Comparison of ENCODE assay signal across 1 cellular context in the genomic region with DNA sequence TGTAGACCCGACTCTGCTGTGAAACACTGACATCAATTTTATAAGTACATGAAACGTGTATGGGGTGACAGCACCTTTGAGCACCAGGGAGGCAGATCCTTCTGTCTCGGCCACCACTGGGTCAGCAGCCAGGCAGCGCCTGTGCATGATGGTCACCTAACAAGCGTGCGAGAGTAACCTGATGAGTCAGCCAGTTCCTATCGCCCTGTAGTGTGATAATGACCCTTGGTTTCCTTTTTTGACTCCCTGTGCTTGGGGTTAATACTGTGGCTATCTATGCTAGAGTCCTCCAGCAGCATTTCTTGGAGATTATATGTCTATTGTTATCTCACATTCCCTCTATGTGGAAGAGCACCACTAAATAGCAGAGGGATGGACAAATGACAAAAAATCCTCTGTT.
TF ChIP-seq lines count a peak whose summit lies in the region.

No MANE protein-coding gene starts in this region.

TF ChIP-seq in K562, 482 proteins besides CTCF, POLR2A, EP300 and RAD21 (continued from another document and continues in another):
- TF ChIP-seq, protein P1, sequence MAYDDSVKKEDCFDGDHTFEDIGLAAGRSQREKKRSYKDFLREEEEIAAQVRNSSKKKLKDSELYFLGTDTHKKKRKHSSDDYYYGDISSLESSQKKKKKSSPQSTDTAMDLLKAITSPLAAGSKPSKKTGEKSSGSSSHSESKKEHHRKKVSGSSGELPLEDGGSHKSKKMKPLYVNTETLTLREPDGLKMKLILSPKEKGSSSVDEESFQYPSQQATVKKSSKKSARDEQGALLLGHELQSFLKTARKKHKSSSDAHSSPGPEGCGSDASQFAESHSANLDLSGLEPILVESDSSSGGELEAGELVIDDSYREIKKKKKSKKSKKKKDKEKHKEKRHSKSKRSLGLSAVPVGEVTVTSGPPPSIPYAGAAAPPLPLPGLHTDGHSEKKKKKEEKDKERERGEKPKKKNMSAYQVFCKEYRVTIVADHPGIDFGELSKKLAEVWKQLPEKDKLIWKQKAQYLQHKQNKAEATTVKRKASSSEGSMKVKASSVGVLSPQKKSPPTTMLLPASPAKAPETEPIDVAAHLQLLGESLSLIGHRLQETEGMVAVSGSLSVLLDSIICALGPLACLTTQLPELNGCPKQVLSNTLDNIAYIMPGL (CRISPR knock-in tag; IDR thresholded peaks at IDR 0.05): no peak
- TF ChIP-seq, protein P2, sequence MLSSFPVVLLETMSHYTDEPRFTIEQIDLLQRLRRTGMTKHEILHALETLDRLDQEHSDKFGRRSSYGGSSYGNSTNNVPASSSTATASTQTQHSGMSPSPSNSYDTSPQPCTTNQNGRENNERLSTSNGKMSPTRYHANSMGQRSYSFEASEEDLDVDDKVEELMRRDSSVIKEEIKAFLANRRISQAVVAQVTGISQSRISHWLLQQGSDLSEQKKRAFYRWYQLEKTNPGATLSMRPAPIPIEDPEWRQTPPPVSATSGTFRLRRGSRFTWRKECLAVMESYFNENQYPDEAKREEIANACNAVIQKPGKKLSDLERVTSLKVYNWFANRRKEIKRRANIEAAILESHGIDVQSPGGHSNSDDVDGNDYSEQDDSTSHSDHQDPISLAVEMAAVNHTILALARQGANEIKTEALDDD (IDR thresholded peaks at IDR 0.05): 0 out of 2 replicates have a peak, but pooled peaks have one; percentile 41
- TF ChIP-seq JUND (IDR thresholded peaks at IDR 0.05; ENCODE audit: borderline replicate concordance, low read depth, low read length) (peak; percentile 90), JUND (tag; IDR thresholded peaks at IDR 0.05; ENCODE audit: borderline replicate concordance, low read depth, low read length) (peak; percentile 92; the same call in 2 of the 3 replicates), SPI1 (IDR thresholded peaks at IDR 0.05; ENCODE audit: borderline replicate concordance, low read depth, low read length) (peak; percentile 12; the same call in 1 of the 2 replicates), ARID1B (IDR thresholded peaks at IDR 0.05) (peak; percentile 66), YY1 (IDR thresholded peaks at IDR 0.05; ENCODE audit: borderline replicate concordance in 1 of 3, control insufficient read depth in 1 of 3, extremely low read depth in 1 of 3, insufficient read depth in 3 of 3, insufficient read length in 1 of 3, insufficient replicate concordance in 2 of 3, low read depth in 1 of 3, low read length in 2 of 3) (peak in 1 of 3 experiments; percentile 10), CHCHD3 (CRISPR knock-in tag; IDR thresholded peaks at IDR 0.05) (no peak), NFATC3 (IDR thresholded peaks at IDR 0.05) (no peak), KLF13 (tag; IDR thresholded peaks at IDR 0.05; ENCODE audit: borderline replicate concordance, low read depth) (no peak), SLC30A9 (CRISPR knock-in tag; IDR thresholded peaks at IDR 0.05) (no peak), RCOR1 (IDR thresholded peaks at IDR 0.05; ENCODE audit: borderline replicate concordance in 1 of 2, low read depth in 2 of 2, low read length in 2 of 2) (peak in 1 of 2 experiments; percentile 71; a peak in 3 of 4 replicates), NR3C1 (CRISPR knock-in tag; IDR thresholded peaks at IDR 0.05) (no peak), TAF9B (IDR thresholded peaks at IDR 0.05; ENCODE audit: partially characterized antibody) (no peak), SMARCE1 (IDR thresholded peaks at IDR 0.05) (peak; percentile 36; the same call in 1 of the 2 replicates), PCBP1 (IDR thresholded peaks at IDR 0.05; ENCODE audit: low read depth, low read length, poor library complexity, severe bottlenecking) (no peak), CBFA2T3 (IDR thresholded peaks at IDR 0.05) (peak; percentile 72), TCF3 (CRISPR knock-in tag; IDR thresholded peaks at IDR 0.05) (peak; percentile 41; the same call in 1 of the 2 replicates), SMARCA4 (IDR thresholded peaks at IDR 0.05) (0 out of 2 replicates have a peak, but pooled peaks have one; percentile 63), SRF (CRISPR knock-in tag; IDR thresholded peaks at IDR 0.05) (peak in 1 of 2 experiments; percentile 44; a peak in 1 of 4 replicates), JUN (IDR thresholded peaks at IDR 0.05; ENCODE audit: borderline replicate concordance, low read depth, low read length) (0 out of 2 replicates have a peak, but pooled peaks have one; percentile 12), JUN (CRISPR knock-in tag; IDR thresholded peaks at IDR 0.05; ENCODE audit: borderline replicate concordance) (no peak), PML (IDR thresholded peaks at IDR 0.05; ENCODE audit: low read length) (no peak), HLTF (IDR thresholded peaks at IDR 0.05) (no peak), MAFK (IDR thresholded peaks at IDR 0.05; ENCODE audit: low read length) (peak; percentile 57; the same call in 1 of the 2 replicates), FOSL1 (tag; conservative IDR thresholded peaks at IDR 0.05) (peak; percentile 64), TAF7 (tag; IDR thresholded peaks at IDR 0.05) (no peak), C11orf30 (IDR thresholded peaks at IDR 0.05; ENCODE audit: low read depth) (peak; percentile 90), ZNF79 (CRISPR knock-in tag; IDR thresholded peaks at IDR 0.05; ENCODE audit: low read depth) (no peak), MAFG (tag; conservative IDR thresholded peaks at IDR 0.05) (peak; percentile 35; the same call in 1 of the 2 replicates), ZNF134 (CRISPR knock-in tag; conservative IDR thresholded peaks at IDR 0.05) (no peak), CBX3 (IDR thresholded peaks at IDR 0.05; ENCODE audit: borderline replicate concordance in 1 of 2, low read length in 2 of 2) (peak in 1 of 2 experiments; percentile 26; a peak in 1 of 3 replicates), NR4A1 (CRISPR knock-in tag; IDR thresholded peaks at IDR 0.05) (no peak), NR4A1 (tag; IDR thresholded peaks at IDR 0.05) (no peak), ESRRA (IDR thresholded peaks at IDR 0.05; ENCODE audit: borderline replicate concordance, low read depth) (no peak), CBFA2T2 (conservative IDR thresholded peaks at IDR 0.05) (peak; percentile 50), SOX6 (IDR thresholded peaks at IDR 0.05) (peak; percentile 69; the same call in 1 of the 2 replicates), NFIC (IDR thresholded peaks at IDR 0.05) (no peak), HDAC1 (IDR thresholded peaks at IDR 0.05) (0 out of 4 replicates have a peak, but pooled peaks of 1 of the 2 experiments have one; percentile 13), BHLHE40 (IDR thresholded peaks at IDR 0.05; ENCODE audit: low read length) (peak; percentile 53; the same call in 1 of the 2 replicates), ILK (tag; IDR thresholded peaks at IDR 0.05; ENCODE audit: borderline replicate concordance, low read depth) (no peak), NFE2 (IDR thresholded peaks at IDR 0.05; ENCODE audit: low read depth) (peak; percentile 75), ZNF316 (IDR thresholded peaks at IDR 0.05) (peak; percentile 96), STAG1 (CRISPR knock-in tag; IDR thresholded peaks at IDR 0.05; ENCODE audit: borderline replicate concordance) (no peak), PHF21A (IDR thresholded peaks at IDR 0.05; ENCODE audit: borderline replicate concordance, low read depth) (no peak)
- TF ChIP-seq, protein P3, sequence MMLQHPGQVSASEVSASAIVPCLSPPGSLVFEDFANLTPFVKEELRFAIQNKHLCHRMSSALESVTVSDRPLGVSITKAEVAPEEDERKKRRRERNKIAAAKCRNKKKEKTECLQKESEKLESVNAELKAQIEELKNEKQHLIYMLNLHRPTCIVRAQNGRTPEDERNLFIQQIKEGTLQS (IDR thresholded peaks at IDR 0.05): peak; percentile 74
- TF ChIP-seq, protein P3 (CRISPR knock-in tag; conservative IDR thresholded peaks at IDR 0.05): no peak
- TF ChIP-seq, protein P4, sequence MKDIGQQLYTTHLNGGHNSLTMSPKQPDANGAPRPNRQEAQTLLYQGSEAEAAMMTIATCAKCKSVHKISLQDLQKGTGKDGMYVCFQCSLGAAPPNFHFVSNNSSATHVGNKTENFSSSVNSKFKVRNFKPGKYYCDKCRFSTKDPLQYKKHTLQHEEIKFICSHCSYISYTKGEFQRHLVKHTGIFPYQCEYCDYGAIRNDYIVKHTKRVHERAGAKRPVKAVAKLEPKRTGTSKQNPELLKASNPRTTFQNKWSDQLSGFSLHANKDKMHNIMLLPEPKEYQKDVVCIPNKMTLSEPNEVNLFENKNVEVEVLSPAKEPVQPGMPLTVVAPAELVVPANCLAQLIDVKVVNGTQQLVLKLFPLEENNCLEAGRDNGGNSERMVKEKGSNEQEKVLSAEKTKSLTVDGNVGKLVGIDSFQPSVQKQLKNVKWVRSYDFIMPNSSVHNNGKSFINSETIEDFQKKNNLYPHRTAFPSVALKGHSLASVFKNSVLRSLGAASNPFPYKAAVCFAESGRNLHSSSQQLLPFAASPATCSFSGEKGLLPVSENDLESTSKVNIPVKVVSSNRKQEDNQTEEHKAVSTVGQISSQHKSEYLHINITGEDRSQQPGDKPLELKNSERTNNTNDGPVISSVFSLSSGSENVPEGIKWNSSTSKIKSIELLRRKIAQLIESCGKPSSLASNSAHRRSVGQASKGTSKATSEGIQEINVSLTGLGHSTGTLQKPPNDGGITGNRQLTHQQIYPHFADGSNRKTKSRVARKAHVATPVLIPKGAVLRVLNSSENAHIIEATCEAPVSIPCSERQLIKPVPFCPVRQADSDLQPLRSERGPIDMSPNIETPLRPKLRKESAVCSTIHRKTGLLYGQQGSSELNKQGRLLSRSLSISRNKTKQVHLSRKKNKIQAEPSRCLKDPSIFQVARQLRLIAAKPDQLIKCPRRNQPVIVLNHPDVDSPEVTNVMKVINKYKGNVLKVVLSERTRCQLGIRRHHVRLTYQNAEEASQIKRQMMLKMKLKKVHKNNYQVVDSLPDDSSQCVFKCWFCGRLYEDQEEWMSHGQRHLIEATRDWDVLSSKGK (CRISPR knock-in tag; IDR thresholded peaks at IDR 0.05): no peak
- TF ChIP-seq, protein P5, sequence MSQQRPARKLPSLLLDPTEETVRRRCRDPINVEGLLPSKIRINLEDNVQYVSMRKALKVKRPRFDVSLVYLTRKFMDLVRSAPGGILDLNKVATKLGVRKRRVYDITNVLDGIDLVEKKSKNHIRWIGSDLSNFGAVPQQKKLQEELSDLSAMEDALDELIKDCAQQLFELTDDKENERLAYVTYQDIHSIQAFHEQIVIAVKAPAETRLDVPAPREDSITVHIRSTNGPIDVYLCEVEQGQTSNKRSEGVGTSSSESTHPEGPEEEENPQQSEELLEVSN (IDR thresholded peaks at IDR 0.05; ENCODE audit: borderline replicate concordance in 1 of 2, extremely low read depth in 1 of 2, insufficient read depth in 1 of 2, insufficient read length in 1 of 2, low read depth in 1 of 2, low read length in 1 of 2, poor library complexity in 1 of 2, severe bottlenecking in 1 of 2): peak in 1 of 2 experiments; percentile 46
- TF ChIP-seq, protein P6, sequence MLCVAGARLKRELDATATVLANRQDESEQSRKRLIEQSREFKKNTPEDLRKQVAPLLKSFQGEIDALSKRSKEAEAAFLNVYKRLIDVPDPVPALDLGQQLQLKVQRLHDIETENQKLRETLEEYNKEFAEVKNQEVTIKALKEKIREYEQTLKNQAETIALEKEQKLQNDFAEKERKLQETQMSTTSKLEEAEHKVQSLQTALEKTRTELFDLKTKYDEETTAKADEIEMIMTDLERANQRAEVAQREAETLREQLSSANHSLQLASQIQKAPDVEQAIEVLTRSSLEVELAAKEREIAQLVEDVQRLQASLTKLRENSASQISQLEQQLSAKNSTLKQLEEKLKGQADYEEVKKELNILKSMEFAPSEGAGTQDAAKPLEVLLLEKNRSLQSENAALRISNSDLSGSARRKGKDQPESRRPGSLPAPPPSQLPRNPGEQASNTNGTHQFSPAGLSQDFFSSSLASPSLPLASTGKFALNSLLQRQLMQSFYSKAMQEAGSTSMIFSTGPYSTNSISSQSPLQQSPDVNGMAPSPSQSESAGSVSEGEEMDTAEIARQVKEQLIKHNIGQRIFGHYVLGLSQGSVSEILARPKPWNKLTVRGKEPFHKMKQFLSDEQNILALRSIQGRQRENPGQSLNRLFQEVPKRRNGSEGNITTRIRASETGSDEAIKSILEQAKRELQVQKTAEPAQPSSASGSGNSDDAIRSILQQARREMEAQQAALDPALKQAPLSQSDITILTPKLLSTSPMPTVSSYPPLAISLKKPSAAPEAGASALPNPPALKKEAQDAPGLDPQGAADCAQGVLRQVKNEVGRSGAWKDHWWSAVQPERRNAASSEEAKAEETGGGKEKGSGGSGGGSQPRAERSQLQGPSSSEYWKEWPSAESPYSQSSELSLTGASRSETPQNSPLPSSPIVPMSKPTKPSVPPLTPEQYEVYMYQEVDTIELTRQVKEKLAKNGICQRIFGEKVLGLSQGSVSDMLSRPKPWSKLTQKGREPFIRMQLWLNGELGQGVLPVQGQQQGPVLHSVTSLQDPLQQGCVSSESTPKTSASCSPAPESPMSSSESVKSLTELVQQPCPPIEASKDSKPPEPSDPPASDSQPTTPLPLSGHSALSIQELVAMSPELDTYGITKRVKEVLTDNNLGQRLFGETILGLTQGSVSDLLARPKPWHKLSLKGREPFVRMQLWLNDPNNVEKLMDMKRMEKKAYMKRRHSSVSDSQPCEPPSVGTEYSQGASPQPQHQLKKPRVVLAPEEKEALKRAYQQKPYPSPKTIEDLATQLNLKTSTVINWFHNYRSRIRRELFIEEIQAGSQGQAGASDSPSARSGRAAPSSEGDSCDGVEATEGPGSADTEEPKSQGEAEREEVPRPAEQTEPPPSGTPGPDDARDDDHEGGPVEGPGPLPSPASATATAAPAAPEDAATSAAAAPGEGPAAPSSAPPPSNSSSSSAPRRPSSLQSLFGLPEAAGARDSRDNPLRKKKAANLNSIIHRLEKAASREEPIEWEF (CRISPR knock-in tag; IDR thresholded peaks at IDR 0.05): no peak
- TF ChIP-seq, protein P7, sequence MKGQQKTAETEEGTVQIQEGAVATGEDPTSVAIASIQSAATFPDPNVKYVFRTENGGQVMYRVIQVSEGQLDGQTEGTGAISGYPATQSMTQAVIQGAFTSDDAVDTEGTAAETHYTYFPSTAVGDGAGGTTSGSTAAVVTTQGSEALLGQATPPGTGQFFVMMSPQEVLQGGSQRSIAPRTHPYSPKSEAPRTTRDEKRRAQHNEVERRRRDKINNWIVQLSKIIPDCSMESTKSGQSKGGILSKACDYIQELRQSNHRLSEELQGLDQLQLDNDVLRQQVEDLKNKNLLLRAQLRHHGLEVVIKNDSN (CRISPR knock-in tag; IDR thresholded peaks at IDR 0.05): no peak
- TF ChIP-seq, protein P8, sequence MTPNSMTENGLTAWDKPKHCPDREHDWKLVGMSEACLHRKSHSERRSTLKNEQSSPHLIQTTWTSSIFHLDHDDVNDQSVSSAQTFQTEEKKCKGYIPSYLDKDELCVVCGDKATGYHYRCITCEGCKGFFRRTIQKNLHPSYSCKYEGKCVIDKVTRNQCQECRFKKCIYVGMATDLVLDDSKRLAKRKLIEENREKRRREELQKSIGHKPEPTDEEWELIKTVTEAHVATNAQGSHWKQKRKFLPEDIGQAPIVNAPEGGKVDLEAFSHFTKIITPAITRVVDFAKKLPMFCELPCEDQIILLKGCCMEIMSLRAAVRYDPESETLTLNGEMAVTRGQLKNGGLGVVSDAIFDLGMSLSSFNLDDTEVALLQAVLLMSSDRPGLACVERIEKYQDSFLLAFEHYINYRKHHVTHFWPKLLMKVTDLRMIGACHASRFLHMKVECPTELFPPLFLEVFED (CRISPR knock-in tag; conservative IDR thresholded peaks at IDR 0.05): no peak
- TF ChIP-seq, protein P9, sequence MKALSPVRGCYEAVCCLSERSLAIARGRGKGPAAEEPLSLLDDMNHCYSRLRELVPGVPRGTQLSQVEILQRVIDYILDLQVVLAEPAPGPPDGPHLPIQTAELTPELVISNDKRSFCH (CRISPR knock-in tag; IDR thresholded peaks at IDR 0.05): no peak
- TF ChIP-seq, protein P9 (tag; IDR thresholded peaks at IDR 0.05): no peak
